27 cellular contexts compared by ENCODE assay signal in genomic region chr11:10846664-10847063, GRCh38.
"Had no signal": no experiment of that assay in that cellular context is flagged by ENCODE, and none has a peak within 500 bp of the region (broad histone marks: within the 10 kb centered on the region; RNA-seq: fewer than 3 reads in every experiment).

No MANE protein-coding gene starts in this region.

- H3K9me3 ChIP-seq: lower lobe of right lung, right lobe of liver, testis, transverse colon had no signal

- H3K36me3 ChIP-seq: right lobe of liver, transverse colon had no signal

- H3K4me1 Mint-ChIP-seq: activated CD8-positive, alpha-beta memory T cell treated with anti-CD3 and anti-CD28 coated beads, Interleukin-2, amount 10 ng/mL, durations not matched to agents 7 days and 5 days had no signal

- H3K9me3 Mint-ChIP-seq: activated T-helper 2 cell treated with anti-CD3 and anti-CD28 coated beads, Interferon-gamma antibody, Interleukin-2, Interleukin-4, amounts not matched to agents 10 μg/mL and 5 μg/mL and 100 μg/mL, durations not matched to agents 14 hours and 24 hours and 36 hours; endodermal cell; immature natural killer cell; nephron had no signal

- H3K27ac ChIP-seq: brain microvascular endothelial cell, lower lobe of right lung, right lobe of liver, skin epidermis, testis, transverse colon, WERI-Rb-1 had no signal

- H3K4me3 ChIP-seq: lower lobe of right lung, right lobe of liver, skin epidermis, testis, transverse colon had no signal

- DNase-seq: activated CD4-positive, alpha-beta T cell treated with anti-CD3 and anti-CD28 coated beads for 1 hour; activated CD8-positive, alpha-beta memory T cell treated with anti-CD3 and anti-CD28 coated beads, Interleukin-2, amount 10 ng/mL, durations not matched to agents 7 days and 5 days; activated CD8-positive, alpha-beta T cell treated with anti-CD3 and anti-CD28 coated beads, Interleukin-2, amount 10 ng/mL, durations not matched to agents 7 days and 5 days; activated naive CD8-positive, alpha-beta T cell treated with anti-CD3 and anti-CD28 coated beads, Interleukin-2, amount 10 ng/mL, durations not matched to agents 7 days and 5 days; activated T-cell treated with anti-CD3 and anti-CD28 coated beads, Interleukin-2, amount 50 U/mL, for 48 hours; brain microvascular endothelial cell; endodermal cell; foreskin fibroblast; head of caudate nucleus; hypothalamus; immature natural killer cell; kidney; lower lobe of right lung; mesendoderm; right lobe of liver; stimulated activated CD4-positive, alpha-beta T cell treated with anti-CD3 and anti-CD28 coated beads, Interleukin-12 subunit alpha, Interleukin-12 subunit beta, amount 100 ng/mL, for 4 hours; stimulated activated CD4-positive, alpha-beta T cell treated with anti-CD3 and anti-CD28 coated beads, Interleukin-4, amount 100 ng/mL, for 1 hour; stimulated activated naive CD8-positive, alpha-beta T cell treated with anti-CD3 and anti-CD28 coated beads, Interleukin-15, Interleukin-2, amounts not matched to agents 100 U/mL and 50 U/mL, for 24 hours; T-helper 17 cell; T1000; testis; transverse colon; WERI-Rb-1 had no signal

- H3K27me3 ChIP-seq: brain microvascular endothelial cell, right lobe of liver, testis, transverse colon had no signal

- H3K27me3 Mint-ChIP-seq: activated CD8-positive, alpha-beta memory T cell treated with anti-CD3 and anti-CD28 coated beads, Interleukin-2, amount 10 ng/mL, durations not matched to agents 7 days and 5 days; activated naive CD8-positive, alpha-beta T cell treated with anti-CD3 and anti-CD28 coated beads, Interleukin-2, amount 10 ng/mL, durations not matched to agents 7 days and 5 days; T-helper 17 cell had no signal

- H3K36me3 Mint-ChIP-seq: immature natural killer cell had no signal

- ATAC-seq: activated CD8-positive, alpha-beta memory T cell treated with anti-CD3 and anti-CD28 coated beads, Interleukin-2, amount 10 ng/mL, durations not matched to agents 7 days and 5 days; activated CD8-positive, alpha-beta T cell treated with anti-CD3 and anti-CD28 coated beads, Interleukin-2, amount 10 ng/mL, durations not matched to agents 7 days and 5 days; esophagus mucosa; lower lobe of right lung; right lobe of liver; stimulated activated naive CD8-positive, alpha-beta T cell treated with anti-CD3 and anti-CD28 coated beads, Interleukin-15, Interleukin-2, amounts not matched to agents 100 U/mL and 50 U/mL, for 24 hours; T-helper 17 cell had no signal

- H3K4me1 ChIP-seq: right lobe of liver, testis had no signal

- H3K4me3 Mint-ChIP-seq: activated CD8-positive, alpha-beta memory T cell treated with anti-CD3 and anti-CD28 coated beads, Interleukin-2, amount 10 ng/mL, durations not matched to agents 7 days and 5 days; activated CD8-positive, alpha-beta T cell treated with anti-CD3 and anti-CD28 coated beads, Interleukin-2, amount 10 ng/mL, durations not matched to agents 7 days and 5 days; activated naive CD8-positive, alpha-beta T cell treated with anti-CD3 and anti-CD28 coated beads, Interleukin-2, amount 10 ng/mL, durations not matched to agents 7 days and 5 days; endodermal cell; immature natural killer cell; nephron; T-helper 17 cell had no signal

- H3K27ac Mint-ChIP-seq: activated CD8-positive, alpha-beta memory T cell treated with anti-CD3 and anti-CD28 coated beads, Interleukin-2, amount 10 ng/mL, durations not matched to agents 7 days and 5 days; activated CD8-positive, alpha-beta T cell treated with anti-CD3 and anti-CD28 coated beads, Interleukin-2, amount 10 ng/mL, durations not matched to agents 7 days and 5 days; activated naive CD8-positive, alpha-beta T cell treated with anti-CD3 and anti-CD28 coated beads, Interleukin-2, amount 10 ng/mL, durations not matched to agents 7 days and 5 days; activated T-helper 2 cell treated with anti-CD3 and anti-CD28 coated beads, Interferon-gamma antibody, Interleukin-2, Interleukin-4, amounts not matched to agents 10 μg/mL and 5 μg/mL and 100 μg/mL, durations not matched to agents 14 hours and 24 hours and 36 hours; endodermal cell; T-helper 17 cell had no signal
